ENCODE assay signal across 8 cellular contexts in the genomic region with DNA sequence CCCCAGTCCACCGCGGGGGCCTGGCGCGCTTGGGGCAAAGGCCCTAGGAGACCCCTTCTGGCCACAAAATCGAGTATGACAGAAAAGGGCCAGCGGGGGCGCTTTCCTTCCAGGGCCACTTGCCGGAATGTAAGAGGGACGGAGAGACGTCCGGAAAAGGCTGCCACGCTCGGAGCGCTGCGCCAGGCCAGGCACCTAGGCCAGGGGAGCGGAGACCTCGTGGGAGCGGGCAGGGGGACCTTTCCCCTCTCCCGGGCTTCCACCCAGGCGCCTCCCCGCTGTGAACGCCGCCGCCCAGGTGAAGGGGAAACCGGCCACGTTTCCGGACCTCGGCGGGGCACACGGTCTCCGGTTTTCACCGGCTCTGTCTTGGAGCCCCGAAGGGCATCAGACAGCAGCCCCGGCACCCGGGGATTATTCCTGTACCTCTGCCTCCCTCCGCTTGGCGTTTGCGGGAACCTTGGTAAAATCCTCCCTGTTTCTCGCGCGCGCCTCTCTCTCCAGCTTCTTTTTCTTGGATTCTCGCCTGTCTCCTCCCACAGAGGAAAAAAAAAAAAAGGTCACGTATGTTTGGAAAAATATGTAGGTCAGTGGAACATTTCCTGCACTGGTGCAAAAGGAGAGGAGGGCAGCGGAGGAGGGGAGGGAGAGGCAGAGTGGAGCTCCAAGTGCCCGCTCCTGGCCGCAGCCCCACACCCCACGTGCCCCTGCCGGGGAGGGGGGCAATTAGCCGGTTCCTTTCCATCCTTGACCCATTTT. TPM values are rescaled to one million over a fixed set of nuclear protein-coding genes. Genes with fewer than 3 reads are reported as not detected.
DNase-seq lines count a peak whose midpoint lies in the region; ATAC-seq, FAIRE-seq and TF ChIP-seq lines count a peak whose summit lies in the region.

No MANE protein-coding gene starts in this region.

- H3K9ac ChIP-seq in ES-I3 (ENCODE audit: low read depth, low read length) (peak overlapping the region; percentile 66), smooth muscle cell (ENCODE audit: low read depth) (peak overlapping the region; percentile 93)

- peak overlapping the region; percentile 89 for H3K4me3 ChIP-seq in smooth muscle cell

- peaks cover 27% of the 10 kb centered on the region for H4K20me1 ChIP-seq in smooth muscle cell (ENCODE audit: low read depth)

- peak overlapping the region; percentile 88 for H3K27ac ChIP-seq in RWPE1
- H3K27ac ChIP-seq in smooth muscle cell (ENCODE audit: low read depth) = peak overlapping the region; percentile 96

- peak; percentile 30 for ATAC-seq in central memory CD8-positive, alpha-beta T cell (replicated peaks; ENCODE audit: extremely low read depth, poor library complexity, severe bottlenecking)
- ATAC-seq in GM21528 (IDR thresholded peaks at IDR 0.05; ENCODE audit: low FRiP score, unreplicated experiment) = no peak
- ATAC-seq in HG02588 (IDR thresholded peaks at IDR 0.05; ENCODE audit: unreplicated experiment) = no peak

- peak overlapping the region; percentile 70 for H3K4me3 Mint-ChIP-seq in central memory CD8-positive, alpha-beta T cell

- H3F3A ChIP-seq in smooth muscle cell (ENCODE audit: low read depth) = peaks cover 6% of the 10 kb centered on the region

- H3K27me3 Mint-ChIP-seq in central memory CD8-positive, alpha-beta T cell = peaks cover 86% of the 10 kb centered on the region

- no peaks in the 10 kb centered on the region for H3K4me1 ChIP-seq in ES-I3 (ENCODE audit: insufficient read depth, low read length)
- peaks cover 22% of the 10 kb centered on the region for H3K4me1 ChIP-seq in smooth muscle cell (ENCODE audit: low read depth)

- H3K4me1 Mint-ChIP-seq in central memory CD8-positive, alpha-beta T cell = peaks cover 6% of the 10 kb centered on the region

- POLR2A ChIA-PET in RWPE1 (lab: Yijun Ruan, JAX; ENCODE audit: low non-redundant PET) = interaction anchor here (0.6 to 0.8 kb wide), 2 partner anchors 33 to 87 kb away, joined by 3 to 4 read pairs; no protein-coding TSS in a partner anchor

- DNase-seq in RWPE1 (ENCODE audit: low spot score) = peak; percentile 59
- DNase-seq in central memory CD8-positive, alpha-beta T cell (ENCODE audit: low spot score in 2 of 2) = no peak
- DNase-seq in islet precursor cell = peak; percentile 85
- peak; percentile 60 for DNase-seq in smooth muscle cell (lab: John Stamatoyannopoulos, UW; ENCODE audit: unreplicated experiment)
- no peak for DNase-seq in D721Med (ENCODE audit: insufficient read length, low spot score)

- WGBS in smooth muscle cell (ENCODE audit: low lambda C conversion rate) = 2% methylated on average over 41 of the region's 50 CpGs

- peaks cover 36% of the 10 kb centered on the region for H3K79me2 ChIP-seq in smooth muscle cell (ENCODE audit: low read depth)

- peak overlapping the region; percentile 25 for H2AFZ ChIP-seq in smooth muscle cell (ENCODE audit: low read depth)

- CTCF ChIA-PET in RWPE1 (lab: Yijun Ruan, JAX) = interaction anchor here (0.7 to 1.3 kb wide), 4 partner anchors 11 to 210 kb away, joined by 3 to 8 read pairs (median 4); no protein-coding TSS in a partner anchor

- H3K9me3 Mint-ChIP-seq in central memory CD8-positive, alpha-beta T cell = no peaks in the 10 kb centered on the region

- H3K9me3 ChIP-seq in ES-I3 (ENCODE audit: control insufficient read depth, insufficient read depth, low read length) = no peaks in the 10 kb centered on the region
- H3K9me3 ChIP-seq in smooth muscle cell (replicated peaks; ENCODE audit: low read depth) = no peaks in the 10 kb centered on the region

- H3K27me3 ChIP-seq in smooth muscle cell (ENCODE audit: low read depth) = no peaks in the 10 kb centered on the region

- H3K27ac Mint-ChIP-seq in central memory CD8-positive, alpha-beta T cell (ENCODE audit: low read depth) = no peak overlapping the region

- H3K36me3 Mint-ChIP-seq in central memory CD8-positive, alpha-beta T cell (ENCODE audit: insufficient read depth) = no peaks in the 10 kb centered on the region

- no peak for FAIRE-seq in D721Med (lab: Jason Lieb, UNC)

- peak; percentile 55 for TF ChIP-seq CTCF in RWPE1 (conservative IDR thresholded peaks at IDR 0.05; ENCODE audit: low read depth)
- peak; percentile 26 for TF ChIP-seq CTCF in smooth muscle cell (IDR thresholded peaks at IDR 0.05; ENCODE audit: borderline replicate concordance, insufficient read depth, poor library complexity, severe bottlenecking)
- TF ChIP-seq CTCF in D721Med (IDR thresholded peaks at IDR 0.05; ENCODE audit: insufficient read depth, missing control alignments) = no peak

- no peaks in the 10 kb centered on the region for H3K36me3 ChIP-seq in ES-I3 (ENCODE audit: insufficient read depth, low read length)
- H3K36me3 ChIP-seq in smooth muscle cell (ENCODE audit: low read depth) = no peaks in the 10 kb centered on the region

- peak overlapping the region; percentile 93 for H3K4me2 ChIP-seq in smooth muscle cell

RNA-seq across cellular contexts. Expression of gene NPAS2, which starts 1.2 kb away (rescaled TPM):
- total RNA-seq in smooth muscle cell = 10.8 and 20.7 TPM in 2 replicates
- 20.2 and 24.3 TPM in 2 replicates for polyA plus RNA-seq in smooth muscle cell

Comparison
In these comparisons a context has a peak if more than half of its experiments do, and no peak if none do; other contexts are left out.
1. DNase-seq: peak in RWPE1 (single experiment), islet precursor cell (single experiment) and smooth muscle cell (single experiment); none in central memory CD8-positive, alpha-beta T cell (0 of 2) and D721Med (single experiment).